Comparison of ENCODE assay signal across 24 cellular contexts in the genomic region with DNA sequence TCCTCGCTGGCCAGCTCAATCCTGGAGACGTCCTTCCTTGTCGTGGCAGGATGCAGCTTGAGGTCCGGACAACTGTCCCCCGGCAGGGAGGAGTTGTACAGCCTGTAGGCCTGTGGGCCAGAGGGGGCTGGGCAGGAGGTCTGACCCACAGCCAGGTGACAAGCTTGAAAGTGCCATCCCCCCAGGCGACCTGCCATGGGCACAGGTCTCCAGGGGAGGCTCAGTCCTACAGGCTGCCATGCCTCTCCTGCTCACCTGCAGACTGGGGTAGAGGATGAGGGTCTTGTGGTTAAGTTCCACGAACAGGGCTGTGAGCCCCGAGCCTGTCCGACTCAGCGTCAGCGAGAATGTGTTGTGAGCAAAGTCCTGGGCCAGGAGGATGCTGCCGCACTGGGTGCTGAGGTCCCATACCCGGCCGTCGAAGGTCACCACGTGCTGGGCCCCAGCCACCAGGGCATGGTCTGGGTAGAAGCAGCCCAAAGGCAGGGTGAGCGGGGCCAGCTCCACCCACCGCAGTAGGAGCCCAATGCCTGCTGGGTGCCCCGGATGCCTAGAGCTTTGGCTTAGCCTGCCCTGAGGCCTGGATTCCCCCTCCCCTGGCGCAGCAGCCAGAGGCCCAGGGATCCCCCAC. TPM values are rescaled to one million over a fixed set of nuclear protein-coding genes. Genes with fewer than 3 reads are reported as not detected.
A peak's percentile ranks its signal among the peaks of the same experiment; 100 is the strongest.
DNase-seq lines count a peak whose midpoint lies in the region; ATAC-seq, FAIRE-seq and TF ChIP-seq lines count a peak whose summit lies in the region.
"Had no signal": no experiment of that assay in that cellular context is flagged by ENCODE, and none has a peak within 500 bp of the region (broad histone marks: within the 10 kb centered on the region; RNA-seq: fewer than 3 reads in every experiment).

No MANE protein-coding gene starts in this region.

- H2BK12ac ChIP-seq in mesenchymal stem cell (ENCODE audit: low read length in 2 of 2), result no peak overlapping the region

- no TSS peak for BruUV-seq in K562 (replicated peaks; lab: Mats Ljungman, UMichigan)

- POLR2A ChIA-PET in K562 (lab: Yijun Ruan, JAX), result interaction anchor here (0.8 kb wide), 1 partner anchor 7 kb away, joined by 3 read pairs; no protein-coding TSS in a partner anchor

- WGBS in K562 (ENCODE audit: insufficient coverage, low coverage, missing lambda C conversion rate), result 24% methylated on average over 20 of the region's 20 CpGs
- 92% methylated on average over 20 of the region's 20 CpGs for whole genome bisulfite sequencing in mesenchymal stem cell
- 85 to 90% (median 88%) methylated on average over 14 to 20 of the region's 20 CpGs for WGBS in spleen, 5 donors

- no peak overlapping the region for H2BK120ac ChIP-seq in mesenchymal stem cell (ENCODE audit: low read depth, low read length)

- no peak overlapping the region for H2BK5ac ChIP-seq in mesenchymal stem cell (ENCODE audit: low read depth, low read length, poor library complexity, severe bottlenecking)

- H3K79me1 ChIP-seq in mesenchymal stem cell (replicated peaks; ENCODE audit: low read length, poor library complexity, severe bottlenecking), result no peaks in the 10 kb centered on the region

- no peak overlapping the region for H4K8ac ChIP-seq in mesenchymal stem cell (ENCODE audit: low read length)

- in situ Hi-C loops in K562 (cut with MboI), result no loop called here

- H4K91ac ChIP-seq in mesenchymal stem cell (ENCODE audit: low read length), result no peak overlapping the region

- no peak overlapping the region for H3K4ac ChIP-seq in mesenchymal stem cell (ENCODE audit: low read depth in 1 of 2, low read length in 2 of 2)

- H3K4me1 ChIP-seq in K562 (replicated peaks in 1 of 2; ENCODE audit: control insufficient read depth in 2 of 2, insufficient read depth in 2 of 2, low read length in 2 of 2), result peaks cover 3 to 32% of the 10 kb centered on the region in 2 experiments; a peak in 2 of 5 replicates
- peaks cover 2% of the 10 kb centered on the region for H3K4me1 ChIP-seq in mesenchymal stem cell (ENCODE audit: control insufficient read depth, insufficient read depth, low read depth, low read length)
- peaks cover 0 to 16% (median 3%) of the 10 kb centered on the region in 6 donors for H3K4me1 ChIP-seq in spleen
- H3K4me1 ChIP-seq: HAP-1 had no signal

- no peak for TF ChIP-seq RAD21 in K562 (CRISPR knock-in tag; conservative IDR thresholded peaks at IDR 0.05 in 1 of 2, IDR thresholded peaks at IDR 0.05 in 1 of 2)

- H3K4me2 ChIP-seq in K562 (ENCODE audit: insufficient read depth, low read length) (no peak overlapping the region), mesenchymal stem cell (ENCODE audit: low read length, poor library complexity, severe bottlenecking) (no peak overlapping the region)

- H3K27me3 ChIP-seq in H7 (ENCODE audit: control insufficient read depth, insufficient read depth, low read length) (no peaks in the 10 kb centered on the region), K562 (ENCODE audit: control insufficient read depth in 2 of 2, insufficient read depth in 2 of 2, low read length in 2 of 2) (peaks cover 17 to 75% of the 10 kb centered on the region in 2 experiments; a peak in 4 of 5 replicates), mesenchymal stem cell (ENCODE audit: control insufficient read depth in 1 of 2, insufficient read depth in 1 of 2, low read length in 2 of 2) (peaks cover 4 to 7% of the 10 kb centered on the region in 2 experiments), spleen (replicated peaks in 1 of 7) (peaks cover 0 to 11% (median 0%) of the 10 kb centered on the region in 7 donors)

- TF ChIP-seq POLR2A in K562 (conservative IDR thresholded peaks at IDR 0.05) (no peak), spleen (IDR thresholded peaks at IDR 0.05) (no peak)

- TF ChIP-seq CTCF in K562 (IDR thresholded peaks at IDR 0.05 in 2 of 3, conservative IDR thresholded peaks at IDR 0.05 in 1 of 3; ENCODE audit: insufficient read depth in 2 of 3, low read depth in 1 of 3, low read length in 3 of 3) (no peak), spleen (IDR thresholded peaks at IDR 0.05 in 8 of 11, conservative IDR thresholded peaks at IDR 0.05 in 3 of 11) (no peak)

- DNase-seq in H7 (peak; percentile 54), K562 (ENCODE audit: extremely low read depth in 1 of 4, low spot score in 3 of 4) (no peak), mesenchymal stem cell (no peak), spleen (peak; percentile 66), amygdala (lab: John Stamatoyannopoulos, UW) (no peak)
- DNase-seq: CD8-positive, alpha-beta memory T cell; DMS79 treated with DMSO at 0.1 percent for 48 hours; GM23248; Karpas-422; NCI-H1092 treated with DMSO at 0.1 percent for 48 hours; NCI-H1436; NCI-H1930; NCI-H2107; NCI-H524; NCI-H774; NK-92 treated with Interleukin-12 subunit alpha and Interleukin-12 subunit beta, amount 100 ng/mL, for 24 hours; RPMI8226; SHP77 treated with DMSO at 0.1 percent for 48 hours had no signal

- H3K27ac ChIP-seq in K562 (ENCODE audit: extremely low read depth, low read depth, low read length), result no peak overlapping the region
- no peak overlapping the region for H3K27ac ChIP-seq in mesenchymal stem cell (ENCODE audit: low read length, poor library complexity, severe bottlenecking)
- no peak overlapping the region for H3K27ac ChIP-seq in spleen
- H3K27ac ChIP-seq: C4-2B, GM23248, HL-60 had no signal

- no peak overlapping the region for H2AFZ ChIP-seq in K562 (ENCODE audit: low read depth, low read length)
- H2AFZ ChIP-seq in mesenchymal stem cell (ENCODE audit: low read depth, low read length), result no peak overlapping the region
- H2AFZ ChIP-seq: GM23248 had no signal

- no peak for TF ChIP-seq EP300 in K562 (IDR thresholded peaks at IDR 0.05; ENCODE audit: low read length)

- peak overlapping the region in 1 of 2 experiments; percentile 26; a peak in 1 of 4 replicates for H3K9ac ChIP-seq in K562 (ENCODE audit: insufficient read depth in 1 of 2, low read depth in 2 of 2, low read length in 2 of 2)
- no peak overlapping the region for H3K9ac ChIP-seq in mesenchymal stem cell (ENCODE audit: low read length)
- H3K9ac ChIP-seq: GM23248 had no signal

- H4K20me1 ChIP-seq in K562 (replicated peaks; ENCODE audit: control insufficient read depth, insufficient read depth, low read length), result 0 out of 2 replicates have a peak, but pooled peaks cover 3% of the 10 kb centered on the region

- H3K4me3 ChIP-seq in H7 (ENCODE audit: insufficient read depth, low read depth, low read length) (no peak overlapping the region), K562 (no peak overlapping the region), mesenchymal stem cell (ENCODE audit: insufficient read depth in 1 of 2, low read depth in 1 of 2, low read length in 2 of 2) (no peak overlapping the region), spleen (no peak overlapping the region)
- H3K4me3 ChIP-seq: GM23248, HAP-1 had no signal

- H3K9me3 ChIP-seq in K562 (replicated peaks; ENCODE audit: control insufficient read depth, insufficient read depth, low read depth, low read length), result no peaks in the 10 kb centered on the region
- no peaks in the 10 kb centered on the region for H3K9me3 ChIP-seq in mesenchymal stem cell (ENCODE audit: control insufficient read depth, low read length)
- H3K9me3 ChIP-seq in spleen, result no peaks in the 10 kb centered on the region
- H3K9me3 ChIP-seq: HAP-1 had no signal

- no peak overlapping the region for H3K18ac ChIP-seq in mesenchymal stem cell (ENCODE audit: low read depth in 1 of 2, low read length in 2 of 2)

- intact Hi-C loops in K562 (cut with micrococcal nuclease), result no loop called here
- intact Hi-C loops in spleen (cut with DNase I; ENCODE audit: low total_unique reads), result no loop called here

- CTCF ChIA-PET in K562 (lab: Yijun Ruan, JAX; ENCODE audit: low intra/inter-chr PET ratio), result no interaction called here

- no peak overlapping the region for H2AK5ac ChIP-seq in mesenchymal stem cell (ENCODE audit: low read length, severe bottlenecking)

- H3K9me1 ChIP-seq in K562 (ENCODE audit: control insufficient read depth, insufficient read depth, low read length), result no peaks in the 10 kb centered on the region

- no peaks in the 10 kb centered on the region for H3K79me2 ChIP-seq in K562 (ENCODE audit: control insufficient read depth, insufficient read depth, low read length)

- no peak for FAIRE-seq in K562 (lab: Jason Lieb, UNC)
- FAIRE-seq: GM18507 had no signal

- H3K36me3 ChIP-seq in H7 (replicated peaks; ENCODE audit: control insufficient read depth, insufficient read depth, low read length) (no peaks in the 10 kb centered on the region), K562 (ENCODE audit: control insufficient read depth, insufficient read depth, low read length) (no peaks in the 10 kb centered on the region), mesenchymal stem cell (ENCODE audit: control insufficient read depth in 1 of 2, insufficient read depth in 2 of 2, low read depth in 1 of 2, low read length in 2 of 2) (no peaks in the 10 kb centered on the region), spleen (peaks cover 0 to 19% (median 0%) of the 10 kb centered on the region in 6 donors)
- H3K36me3 ChIP-seq: HAP-1 had no signal

- no peak overlapping the region for H3K14ac ChIP-seq in mesenchymal stem cell (ENCODE audit: low read length in 2 of 2)

- H2BK15ac ChIP-seq in mesenchymal stem cell (ENCODE audit: low read depth, poor library complexity, severe bottlenecking), result peak overlapping the region; percentile 13

- ATAC-seq in K562, result no peak
- no peak for ATAC-seq in HG03565 (IDR thresholded peaks at IDR 0.05; ENCODE audit: unreplicated experiment)
- ATAC-seq in HG03280 (IDR thresholded peaks at IDR 0.05; ENCODE audit: unreplicated experiment), result no peak

- no peak overlapping the region for H3K23ac ChIP-seq in mesenchymal stem cell (ENCODE audit: low read length in 2 of 2)

RNA-seq across cellular contexts. Expression of gene RMI2, which starts 39.8 kb away (rescaled TPM):
- total RNA-seq in H7 (2014; rRNA removed; shearing (Covaris generic)), result 58.8 and 59.2 TPM in 2 replicates
- 15.0 and 19.5 TPM in 2 replicates for total RNA-seq in K562 (2011; cell fraction: chromatin; rRNA removed; ENCODE audit: low replicate concordance)
- 8.7 and 9.6 TPM in 2 replicates for total RNA-seq in K562 (2011; cell fraction: nucleolus; rRNA removed)
- 13.8 and 19.5 TPM in 2 replicates for total RNA-seq in K562 (2011; cell fraction: nucleoplasm; rRNA removed)
- total RNA-seq in K562 (2014; rRNA removed) (23.2 and 35.2 TPM in 2 replicates), K562 (2014; rRNA removed; fragmentation: Illumina TruSeq; extraction: Trizol) (32.6 and 39.9 TPM in 2 replicates), K562 (2015; rRNA removed; fragmentation: Illumina TruSeq; extraction: Trizol) (16.1 and 16.4 TPM in 2 replicates), K562 (2021) (33.7 and 38.8 TPM in 2 replicates), spleen (1 to 10 TPM; 2.4 to 5.7 (median 3.7) TPM)
- polyA plus RNA-seq in K562 (2011; rRNA removed) (27.4 and 35.0 TPM in 2 replicates), K562 (2014; fragmentation: Illumina TruSeq; extraction: Trizol) (43.4 and 48.8 TPM in 2 replicates), K562 (2014; fragmentation: Nextera tagmentation; extraction: Ambion mirVana) (10 to 100 TPM in 1 of 2 experiments, 1 to 10 TPM in 1; 8.0 to 10.3 TPM), K562 (2014; rRNA removed) (32.5 and 36.9 TPM in 2 replicates), spleen (10 to 100 TPM in 1 of 3 donors, 1 to 10 TPM in 2; 4.4 to 23.6 (median 5.8) TPM)
- 12.1 and 25.8 TPM in 2 replicates for polyA plus RNA-seq in K562 (2011; cell fraction: cytosol; rRNA removed)
- 9.6 and 15.0 TPM in 2 replicates for polyA plus RNA-seq in K562 (2011; cell fraction: nucleus; rRNA removed)
- 37.1 and 50.2 TPM in 2 replicates for polyA plus RNA-seq in K562 (2012)
- 18.2 and 19.3 TPM in 2 replicates for polyA minus RNA-seq in K562 (2011; rRNA and poly(A)+ RNA removed)
- polyA minus RNA-seq in K562 (2011; cell fraction: cytosol; rRNA and poly(A)+ RNA removed), result 7.6 and 8.6 TPM in 2 replicates
- 3.9 and 8.6 TPM in 2 replicates for polyA minus RNA-seq in K562 (2011; cell fraction: nucleus; rRNA and poly(A)+ RNA removed)
- polyA plus RNA-seq in mesenchymal stem cell (2013, experiment 1 of 2), result 4.6 TPM
- polyA plus RNA-seq in mesenchymal stem cell (2013, experiment 2 of 2), result 4.4 TPM

Comparison
In these comparisons a context has a peak if more than half of its experiments do, and no peak if none do; other contexts are left out.
1. DNase-seq: peak in H7 (single experiment) and spleen (single experiment); none in K562 (0 of 4), mesenchymal stem cell (single experiment) and amygdala (0 of 56).